ENCODE assay signal across 8 cellular contexts in genomic region chr19:8446055-8446709, GRCh38. TPM values are rescaled to one million over a fixed set of nuclear protein-coding genes. Genes with fewer than 3 reads are reported as not detected.
DNase-seq lines count a peak whose midpoint lies in the region; FAIRE-seq and TF ChIP-seq lines count a peak whose summit lies in the region.

No MANE protein-coding gene starts in this region.

- in situ Hi-C loops in GM13976 (cut with MboI; ENCODE audit: low sequenced_read_pairs, unreplicated experiment) = no loop called here

- TF ChIP-seq CTCF in fibroblast of mammary gland (conservative IDR thresholded peaks at IDR 0.05; ENCODE audit: control insufficient read depth, insufficient read depth, low read depth, low read length) = no peak
- no peak for TF ChIP-seq CTCF in D721Med (IDR thresholded peaks at IDR 0.05; ENCODE audit: insufficient read depth, missing control alignments)
- no peak for TF ChIP-seq CTCF in GM13976 (IDR thresholded peaks at IDR 0.05; ENCODE audit: borderline replicate concordance, control extremely low read depth, extremely low read depth, insufficient read depth, missing control alignments)

- DNase-seq in SJCRH30 = no peak
- DNase-seq in fibroblast of mammary gland (ENCODE audit: low read depth) = no peak
- no peak for DNase-seq in D721Med (ENCODE audit: insufficient read length, low spot score)
- no peak for DNase-seq in SK-N-DZ (ENCODE audit: low spot score)
- DNase-seq in NCI-H146 (lab: John Stamatoyannopoulos, UW) = no peak
- DNase-seq in GM13976 (ENCODE audit: low spot score) = no peak

- H3K9ac ChIP-seq in rectal smooth muscle tissue (ENCODE audit: low read length) = peak overlapping the region; percentile 99

- peaks cover 23% of the 10 kb centered on the region for H3K36me3 ChIP-seq in SJCRH30
- H3K36me3 ChIP-seq in rectal smooth muscle tissue (ENCODE audit: control insufficient read depth, insufficient read depth, low read length) = no peaks in the 10 kb centered on the region

- H3K27ac ChIP-seq in SJCRH30 (no peak overlapping the region), rectal smooth muscle tissue (ENCODE audit: low read depth, low read length) (peak overlapping the region; percentile 98)

- no peaks in the 10 kb centered on the region for H3K27me3 ChIP-seq in SJCRH30
- H3K27me3 ChIP-seq in rectal smooth muscle tissue (ENCODE audit: control insufficient read depth, insufficient read depth, low read length) = no peaks in the 10 kb centered on the region

- H3K9me3 ChIP-seq in SJCRH30 (replicated peaks) = no peaks in the 10 kb centered on the region

- H3K4me1 ChIP-seq in SJCRH30 = peaks cover 5% of the 10 kb centered on the region; the same call in 1 of the 2 replicates
- H3K4me1 ChIP-seq in rectal smooth muscle tissue (ENCODE audit: control insufficient read depth, insufficient read depth, low read length) = peaks cover 18% of the 10 kb centered on the region

- FAIRE-seq in D721Med (lab: Jason Lieb, UNC) = no peak

- H3K4me3 ChIP-seq in GM08714 (ENCODE audit: low read length) (peak overlapping the region; percentile 96), SJCRH30 (peak overlapping the region; percentile 98), fibroblast of mammary gland (ENCODE audit: control insufficient read depth, low read depth, low read length) (peak overlapping the region; percentile 69), rectal smooth muscle tissue (ENCODE audit: low read length) (peak overlapping the region; percentile 96)

RNA-seq across cellular contexts. Expression of gene HNRNPM, which starts 1.4 kb away (rescaled TPM):
- 191 and 195 TPM in 2 replicates for total RNA-seq in SJCRH30 (2014; rRNA removed; shearing (Covaris generic))
- polyA plus RNA-seq in SK-N-DZ (2014; cell fraction: cytosol; rRNA removed) = 53.0 and 93.0 TPM in 2 replicates
- 80.9 and 107 TPM in 2 replicates for polyA plus RNA-seq in SK-N-DZ (2014; cell fraction: nucleus; rRNA removed)

RNA-seq across cellular contexts. Expression of gene MARCHF2, which starts 33.1 kb away (rescaled TPM):
- 0.55 and 2.8 TPM in 2 replicates for total RNA-seq in SJCRH30 (2014; rRNA removed; shearing (Covaris generic))
- polyA plus RNA-seq in SK-N-DZ (2014; cell fraction: cytosol; rRNA removed) = 25.4 and 35.9 TPM in 2 replicates
- 4.4 and 24.5 TPM in 2 replicates for polyA plus RNA-seq in SK-N-DZ (2014; cell fraction: nucleus; rRNA removed)

RNA-seq across cellular contexts. Expression of gene RAB11B, which starts 56.0 kb away (rescaled TPM):
- 15.9 and 17.7 TPM in 2 replicates for total RNA-seq in SJCRH30 (2014; rRNA removed; shearing (Covaris generic))
- 28.0 and 30.6 TPM in 2 replicates for polyA plus RNA-seq in SK-N-DZ (2014; cell fraction: cytosol; rRNA removed)
- 44.8 and 76.4 TPM in 2 replicates for polyA plus RNA-seq in SK-N-DZ (2014; cell fraction: nucleus; rRNA removed)

RNA-seq across cellular contexts. Expression of gene PRAM1, which starts 56.3 kb away (rescaled TPM):
- not detected in 2 replicates for total RNA-seq in SJCRH30 (2014; rRNA removed; shearing (Covaris generic))
- polyA plus RNA-seq in SK-N-DZ (2014; cell fraction: cytosol; rRNA removed) = not detected in 2 replicates
- polyA plus RNA-seq in SK-N-DZ (2014; cell fraction: nucleus; rRNA removed) = not detected in 2 replicates
